8 cellular contexts compared by ENCODE assay signal in the genomic region with DNA sequence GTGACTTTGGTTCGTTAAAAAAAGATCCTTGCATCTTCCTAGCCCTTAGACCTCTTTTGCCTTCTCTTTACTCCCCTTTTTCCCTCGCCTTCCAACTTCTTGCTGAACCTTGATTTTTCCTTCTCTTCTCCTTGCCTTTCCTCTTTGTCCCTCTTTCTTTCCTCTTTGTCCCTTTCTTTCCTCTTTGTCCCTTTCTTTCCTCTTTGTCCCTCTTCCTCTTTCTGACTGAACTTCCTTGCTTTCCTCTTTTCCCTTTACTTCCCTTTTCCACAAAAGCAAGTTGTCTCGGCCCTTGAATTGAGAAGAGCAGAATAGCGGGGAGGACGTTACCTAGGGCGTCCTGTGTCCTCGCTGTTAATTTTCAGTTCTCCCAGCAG. TPM values are rescaled to one million over a fixed set of nuclear protein-coding genes. Genes with fewer than 3 reads are reported as not detected.
DNase-seq lines count a peak whose midpoint lies in the region; ATAC-seq, FAIRE-seq and TF ChIP-seq lines count a peak whose summit lies in the region.

No MANE protein-coding gene starts in this region.

- H3K36me3 ChIP-seq in SJCRH30: no peaks in the 10 kb centered on the region
- H3K36me3 ChIP-seq in small intestine (ENCODE audit: control insufficient read depth in 2 of 2, insufficient read depth in 2 of 2, low read length in 2 of 2): no peaks in the 10 kb centered on the region
- no peaks in the 10 kb centered on the region for H3K36me3 ChIP-seq in body of pancreas (replicated peaks in 1 of 2; ENCODE audit: insufficient read depth in 1 of 2, low read depth in 2 of 2)

- peak overlapping the region; percentile 99 for H3K4me3 ChIP-seq in SJCRH30
- H3K4me3 ChIP-seq in foreskin fibroblast (ENCODE audit: low read depth in 1 of 2, low read length in 2 of 2): peak overlapping the region; percentile 67 to 87
- peak overlapping the region; percentile 61 to 99 for H3K4me3 ChIP-seq in small intestine (ENCODE audit: low read depth in 1 of 2, low read length in 2 of 2)
- peak overlapping the region in 1 of 2 donors; percentile 81 for H3K4me3 ChIP-seq in body of pancreas

- no peak for TF ChIP-seq CTCF in foreskin fibroblast (IDR thresholded peaks at IDR 0.05; ENCODE audit: low read depth, low read length)
- TF ChIP-seq CTCF in body of pancreas (IDR thresholded peaks at IDR 0.05): no peak
- TF ChIP-seq CTCF in RWPE1 (conservative IDR thresholded peaks at IDR 0.05; ENCODE audit: low read depth): no peak

- H3K4me1 ChIP-seq in SJCRH30 (no peaks in the 10 kb centered on the region), small intestine (ENCODE audit: control insufficient read depth in 2 of 2, insufficient read depth in 1 of 2, low read depth in 1 of 2, low read length in 1 of 2) (peaks cover 0 to 2% of the 10 kb centered on the region in 2 donors), body of pancreas (peaks cover 8% of the 10 kb centered on the region)

- TF ChIP-seq POLR2A in body of pancreas (IDR thresholded peaks at IDR 0.05): no peak

- POLR2A ChIA-PET in RWPE1 (lab: Yijun Ruan, JAX; ENCODE audit: low non-redundant PET): no interaction called here

- DNase-seq in DMS79 treated with DMSO at 0.1 percent for 48 hours (lab: John Stamatoyannopoulos, UW) (peak; percentile 40), DMS79 (lab: John Stamatoyannopoulos, UW) (no peak), SJCRH30 (peak in 1 of 2 experiments; percentile 32), foreskin fibroblast (peak in 1 of 2 donors; percentile 14), small intestine (peak; percentile 25), body of pancreas (no peak), middle frontal gyrus (ENCODE audit: extremely low spot score, low spot score) (no peak), RWPE1 (ENCODE audit: low spot score) (no peak)

- ATAC-seq in body of pancreas: no peak

- intact Hi-C loops in body of pancreas (cut with DNase I): no loop called here

- H3K27ac ChIP-seq in SJCRH30: no peak overlapping the region
- H3K27ac ChIP-seq in small intestine (ENCODE audit: low read depth in 1 of 2, low read length in 1 of 2): peak overlapping the region in 1 of 2 donors; percentile 71
- H3K27ac ChIP-seq in body of pancreas: no peak overlapping the region
- H3K27ac ChIP-seq in RWPE1: no peak overlapping the region

- CTCF ChIA-PET in RWPE1 (lab: Yijun Ruan, JAX): no interaction called here

- WGBS in small intestine, 3 donors: 2 to 5% (median 3%) methylated on average over 7 of the region's 7 CpGs
- 2 to 3% methylated on average over 7 of the region's 7 CpGs for WGBS in body of pancreas, 2 donors

- H3K9me3 ChIP-seq in SJCRH30 (replicated peaks) (no peaks in the 10 kb centered on the region), small intestine (ENCODE audit: control insufficient read depth, low read depth) (no peaks in the 10 kb centered on the region), body of pancreas (no peaks in the 10 kb centered on the region)

- FAIRE-seq in small intestine (lab: Jason Lieb, UNC): no peak

- H3K27me3 ChIP-seq in SJCRH30 (no peaks in the 10 kb centered on the region), small intestine (ENCODE audit: control insufficient read depth in 2 of 2, insufficient read depth in 2 of 2, low read length in 2 of 2) (no peaks in the 10 kb centered on the region), body of pancreas (no peaks in the 10 kb centered on the region)

RNA-seq across cellular contexts. Expression of a gene that starts 1.4 kb away (rescaled TPM):
- 26.6 and 30.9 TPM in 2 replicates for total RNA-seq in SJCRH30 (2014; rRNA removed; shearing (Covaris generic))
- 10 to 100 TPM in 2 of 3 donors, 1 to 10 TPM in 1; 8.9 to 14.9 (median 13.2) TPM for polyA plus RNA-seq in small intestine
- total RNA-seq in body of pancreas: 1 to 10 TPM; 5.6 to 5.7 TPM

Comparison
In these comparisons a context has a peak if more than half of its experiments do, and no peak if none do; other contexts are left out.
1. DNase-seq: peak in DMS79 treated with DMSO at 0.1 percent for 48 hours (single experiment) and small intestine (single experiment); none in DMS79 (single experiment), body of pancreas (0 of 4), middle frontal gyrus (single experiment) and RWPE1 (single experiment).